In genomic region chr17:40295471-40296457, GRCh38 we compare ENCODE assay signal across 1 cellular context.
TF ChIP-seq lines count a peak whose summit lies in the region.

No MANE protein-coding gene starts in this region.

TF ChIP-seq in H1, 55 proteins besides CTCF, POLR2A, EP300 and RAD21:
- TF ChIP-seq POLR2AphosphoS5 (IDR thresholded peaks at IDR 0.05; ENCODE audit: low read depth, low read length) (peak; percentile 46), NANOG (IDR thresholded peaks at IDR 0.05; ENCODE audit: insufficient read depth, low read depth, low read length, poor library complexity, severe bottlenecking) (peak; percentile 73), KDM4A (IDR thresholded peaks at IDR 0.05; ENCODE audit: low read depth, low read length, severe bottlenecking) (no peak), ASH2L (IDR thresholded peaks at IDR 0.05; ENCODE audit: low read length) (peak; percentile 31), HDAC6 (IDR thresholded peaks at IDR 0.05; ENCODE audit: low read depth, low read length) (no peak)
